11 cellular contexts compared by ENCODE assay signal in the genomic region with DNA sequence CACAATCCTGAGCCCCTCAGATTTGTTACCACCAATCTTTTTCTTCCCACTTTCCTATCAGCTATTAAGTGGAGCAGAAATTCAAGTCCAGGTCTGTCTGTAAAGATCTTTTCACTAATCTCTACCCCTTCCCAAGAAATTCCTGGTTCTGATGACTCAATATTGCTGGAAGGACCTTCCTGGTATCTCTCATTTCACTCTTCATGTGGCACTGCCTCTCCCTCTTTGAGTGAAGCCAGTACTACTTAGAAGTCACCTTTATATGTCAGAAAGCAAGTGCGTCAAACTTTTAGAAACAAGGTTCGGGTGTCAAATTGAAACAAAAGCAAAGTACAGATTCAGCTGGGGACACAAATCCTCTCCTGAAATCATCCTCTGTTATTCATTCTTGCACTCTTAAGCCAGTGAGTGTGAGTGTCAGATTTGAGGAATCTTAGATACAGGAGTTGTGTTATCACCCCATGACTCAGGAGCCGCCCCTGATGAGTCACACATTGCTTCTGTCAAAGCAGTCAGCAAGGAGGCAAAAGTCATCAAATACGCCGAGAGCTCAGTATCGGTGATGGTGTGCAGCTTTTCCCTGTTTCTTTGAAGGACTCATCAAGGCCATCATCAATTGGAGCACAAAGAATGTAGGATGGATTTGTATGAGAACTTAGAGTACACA.
DNase-seq lines count a peak whose midpoint lies in the region; ATAC-seq and TF ChIP-seq lines count a peak whose summit lies in the region.
"Had no signal": no experiment of that assay in that cellular context is flagged by ENCODE, and none has a peak within 500 bp of the region (broad histone marks: within the 10 kb centered on the region; RNA-seq: fewer than 3 reads in every experiment).

No MANE protein-coding gene starts in this region.

- no peak overlapping the region for H3K27ac ChIP-seq in breast epithelium
- no peak overlapping the region for H3K27ac ChIP-seq in RWPE1
- no peak overlapping the region for H3K27ac ChIP-seq in fibroblast of lung (ENCODE audit: insufficient read depth, low read length)
- peak overlapping the region; percentile 89 for H3K27ac ChIP-seq in smooth muscle cell (ENCODE audit: low read depth)

- H4K20me1 ChIP-seq in fibroblast of lung (ENCODE audit: control insufficient read depth, extremely low read depth, insufficient read depth, low read length) = no peaks in the 10 kb centered on the region
- H4K20me1 ChIP-seq in smooth muscle cell (ENCODE audit: low read depth) = no peaks in the 10 kb centered on the region

- peak overlapping the region; percentile 8 for H3K27ac Mint-ChIP-seq in MCF 10A (ENCODE audit: low read depth, unreplicated experiment)
- H3K27ac Mint-ChIP-seq: B cell had no signal

- no peak for TF ChIP-seq POLR2A in breast epithelium (IDR thresholded peaks at IDR 0.05)

- H3K4me3 Mint-ChIP-seq in MCF 10A (ENCODE audit: unreplicated experiment) = no peak overlapping the region
- H3K4me3 Mint-ChIP-seq: B cell had no signal

- no peaks in the 10 kb centered on the region for H3K27me3 Mint-ChIP-seq in MCF 10A (ENCODE audit: insufficient read depth, unreplicated experiment)

- H3K4me3 ChIP-seq in breast epithelium = no peak overlapping the region
- no peak overlapping the region for H3K4me3 ChIP-seq in fibroblast of lung (replicated peaks in 1 of 4; ENCODE audit: control extremely low read depth in 1 of 4, insufficient read depth in 1 of 4, low read depth in 3 of 4, low read length in 4 of 4)
- H3K4me3 ChIP-seq in smooth muscle cell = peak overlapping the region; percentile 6

- H3K4me2 ChIP-seq in fibroblast of lung (ENCODE audit: extremely low read depth, insufficient read depth, low read length) (no peak overlapping the region), smooth muscle cell (peak overlapping the region; percentile 64)

- H3K27me3 ChIP-seq in breast epithelium (no peaks in the 10 kb centered on the region), fibroblast of lung (ENCODE audit: control insufficient read depth, insufficient read depth, low read length) (no peaks in the 10 kb centered on the region), smooth muscle cell (ENCODE audit: low read depth) (no peaks in the 10 kb centered on the region)

- H3K4me1 Mint-ChIP-seq in MCF 10A (ENCODE audit: insufficient read depth, unreplicated experiment) = peaks cover 35% of the 10 kb centered on the region
- H3K4me1 Mint-ChIP-seq: B cell had no signal

- H3K9me3 Mint-ChIP-seq in MCF 10A (ENCODE audit: unreplicated experiment) = no peaks in the 10 kb centered on the region

- H3K4me1 ChIP-seq in breast epithelium (no peaks in the 10 kb centered on the region), fibroblast of lung (ENCODE audit: control insufficient read depth, extremely low read depth, insufficient read depth, low read length) (no peaks in the 10 kb centered on the region), smooth muscle cell (ENCODE audit: low read depth) (peaks cover 17% of the 10 kb centered on the region)

- WGBS in smooth muscle cell (ENCODE audit: low lambda C conversion rate) = 19% methylated on average over 6 of the region's 6 CpGs

- H3K9ac ChIP-seq in fibroblast of lung (ENCODE audit: insufficient read depth, low read length) (no peak overlapping the region), smooth muscle cell (ENCODE audit: low read depth) (peak overlapping the region; percentile 36)

- CTCF ChIA-PET in MCF 10A (lab: Yijun Ruan, JAX) = interaction anchor here (0.7 to 0.8 kb wide), 2 partner anchors 86 to 371 kb away, joined by 3 to 4 read pairs; no protein-coding TSS in a partner anchor
- CTCF ChIA-PET in RWPE1 (lab: Yijun Ruan, JAX) = interaction anchor here (0.8 kb wide), 1 partner anchor 1229 kb away, joined by 3 read pairs; no protein-coding TSS in a partner anchor

- H3K79me2 ChIP-seq in fibroblast of lung (ENCODE audit: control insufficient read depth, insufficient read depth, low read length) = no peaks in the 10 kb centered on the region
- H3K79me2 ChIP-seq in smooth muscle cell (ENCODE audit: low read depth) = no peaks in the 10 kb centered on the region

- no peak for ATAC-seq in HG02840 (IDR thresholded peaks at IDR 0.05; ENCODE audit: low FRiP score, unreplicated experiment)

- no TSS peak for BruUV-seq in MCF 10A (replicated peaks; lab: Mats Ljungman, UMichigan)

- TF ChIP-seq CTCF in MCF 10A (IDR thresholded peaks at IDR 0.05; ENCODE audit: unreplicated experiment) (no peak), breast epithelium (IDR thresholded peaks at IDR 0.05) (no peak), RWPE1 (conservative IDR thresholded peaks at IDR 0.05; ENCODE audit: low read depth) (no peak), fibroblast of lung (conservative IDR thresholded peaks at IDR 0.05 in 1 of 2, IDR thresholded peaks at IDR 0.05 in 1 of 2; ENCODE audit: low read depth in 1 of 2, low read length in 2 of 2) (no peak), smooth muscle cell (IDR thresholded peaks at IDR 0.05; ENCODE audit: borderline replicate concordance, insufficient read depth, poor library complexity, severe bottlenecking) (no peak)

- DNase-seq in MCF 10A (ENCODE audit: unreplicated experiment) (peak; percentile 86), breast epithelium (ENCODE audit: low spot score in 2 of 2) (no peak), RWPE1 (ENCODE audit: low spot score) (peak; percentile 85), fibroblast of lung (ENCODE audit: low read depth in 2 of 2) (peak; percentile 59 to 95), smooth muscle cell (lab: John Stamatoyannopoulos, UW; ENCODE audit: unreplicated experiment) (no peak), NCI-H2081 (lab: John Stamatoyannopoulos, UW) (no peak), mucosa of gallbladder (ENCODE audit: low spot score) (no peak)
- DNase-seq: activated gamma-delta T cell treated with Interleukin-2 at 50 U/mL for 16 hours, NCI-H524 treated with DMSO at 0.1 percent for 48 hours had no signal

- no peaks in the 10 kb centered on the region for H3K9me3 ChIP-seq in breast epithelium
- H3K9me3 ChIP-seq in fibroblast of lung (ENCODE audit: control insufficient read depth, insufficient read depth, low read depth, low read length) = no peaks in the 10 kb centered on the region
- H3K9me3 ChIP-seq in smooth muscle cell (replicated peaks; ENCODE audit: low read depth) = no peaks in the 10 kb centered on the region

- intact Hi-C loops in MCF 10A (cut with micrococcal nuclease) = no loop called here
- intact Hi-C loops in breast epithelium (cut with DNase I; ENCODE audit: low total_unique reads) = no loop called here

- no peaks in the 10 kb centered on the region for H3K36me3 ChIP-seq in breast epithelium
- H3K36me3 ChIP-seq in fibroblast of lung (ENCODE audit: control insufficient read depth, insufficient read depth, low read length) = no peaks in the 10 kb centered on the region
- no peaks in the 10 kb centered on the region for H3K36me3 ChIP-seq in smooth muscle cell (ENCODE audit: low read depth)

- no peaks in the 10 kb centered on the region for H3F3A ChIP-seq in smooth muscle cell (ENCODE audit: low read depth)

- POLR2A ChIA-PET in MCF 10A (lab: Yijun Ruan, JAX) = interaction anchor here (0.6 kb wide), 1 partner anchor 219 kb away, joined by 4 read pairs; no protein-coding TSS in a partner anchor
- POLR2A ChIA-PET in RWPE1 (lab: Yijun Ruan, JAX; ENCODE audit: low non-redundant PET) = no interaction called here

- H2AFZ ChIP-seq in fibroblast of lung (ENCODE audit: low read length) (no peak overlapping the region), smooth muscle cell (ENCODE audit: low read depth) (no peak overlapping the region)

- no peaks in the 10 kb centered on the region for H3K36me3 Mint-ChIP-seq in MCF 10A (ENCODE audit: insufficient read depth, unreplicated experiment)

Comparison
In these comparisons a context has a peak if more than half of its experiments do, and no peak if none do; other contexts are left out.
1. DNase-seq: peak in MCF 10A (single experiment), RWPE1 (single experiment) and fibroblast of lung (2 of 2); none in breast epithelium (0 of 2), smooth muscle cell (single experiment), NCI-H2081 (0 of 2) and mucosa of gallbladder (single experiment).